8 cellular contexts compared by ENCODE assay signal in genomic region chr20:36830791-36831691, GRCh38. TPM values are rescaled to one million over a fixed set of nuclear protein-coding genes. Genes with fewer than 3 reads are reported as not detected.
DNase-seq lines count a peak whose midpoint lies in the region; ATAC-seq and TF ChIP-seq lines count a peak whose summit lies in the region.

No MANE protein-coding gene starts in this region.

- DNase-seq in BE2C = no peak
- no peak for DNase-seq in RWPE1 (ENCODE audit: low spot score)
- DNase-seq in fibroblast of lung (ENCODE audit: low read depth in 2 of 2) = peak; percentile 23 to 79
- no peak for DNase-seq in stimulated activated CD4-positive, alpha-beta T cell treated with anti-CD3 and anti-CD28 coated beads, Interleukin-4, amount 100 ng/mL, for 1 hour
- no peak for DNase-seq in activated CD4-positive, alpha-beta T cell treated with anti-CD3 and anti-CD28 coated beads, Interleukin-2, amount 50 U/mL, for 1 hour
- no peak for DNase-seq in NK-92 treated with Interleukin-12 subunit alpha and Interleukin-12 subunit beta, amount 100 ng/mL, for 24 hours (lab: John Stamatoyannopoulos, UW)

- H2AFZ ChIP-seq in fibroblast of lung (ENCODE audit: low read length) = no peak overlapping the region
- H2AFZ ChIP-seq in parathyroid adenoma = no peak overlapping the region

- H3K9me3 ChIP-seq in BE2C (no peaks in the 10 kb centered on the region), fibroblast of lung (ENCODE audit: control insufficient read depth, insufficient read depth, low read depth, low read length) (no peaks in the 10 kb centered on the region), parathyroid adenoma (ENCODE audit: control insufficient read depth, low read length) (no peaks in the 10 kb centered on the region)

- H3K4me3 ChIP-seq in BE2C (ENCODE audit: low read depth, low read length) (no peak overlapping the region), fibroblast of lung (replicated peaks in 1 of 4; ENCODE audit: control extremely low read depth in 1 of 4, insufficient read depth in 1 of 4, low read depth in 3 of 4, low read length in 4 of 4) (no peak overlapping the region), parathyroid adenoma (ENCODE audit: low read depth, low read length) (no peak overlapping the region)

- CTCF ChIA-PET in RWPE1 (lab: Yijun Ruan, JAX) = interaction anchor here (0.9 to 1.5 kb wide), 4 partner anchors 13 to 55 kb away, joined by 3 read pairs; no protein-coding TSS in a partner anchor

- no peaks in the 10 kb centered on the region for H3K27me3 ChIP-seq in BE2C
- no peaks in the 10 kb centered on the region for H3K27me3 ChIP-seq in fibroblast of lung (ENCODE audit: control insufficient read depth, insufficient read depth, low read length)
- H3K27me3 ChIP-seq in parathyroid adenoma (ENCODE audit: control insufficient read depth, insufficient read depth, low read length) = no peaks in the 10 kb centered on the region

- TF ChIP-seq CTCF in BE2C (IDR thresholded peaks at IDR 0.05; ENCODE audit: low read depth, low read length) (peak; percentile 52), RWPE1 (conservative IDR thresholded peaks at IDR 0.05; ENCODE audit: low read depth) (no peak), fibroblast of lung (conservative IDR thresholded peaks at IDR 0.05 in 1 of 2, IDR thresholded peaks at IDR 0.05 in 1 of 2; ENCODE audit: low read depth in 1 of 2, low read length in 2 of 2) (peak; percentile 61 to 73), parathyroid adenoma (IDR thresholded peaks at IDR 0.05) (no peak)

- H3K4me2 ChIP-seq in fibroblast of lung (ENCODE audit: extremely low read depth, insufficient read depth, low read length) = peak overlapping the region; percentile 71
- no peak overlapping the region for H3K4me2 ChIP-seq in parathyroid adenoma (ENCODE audit: low read length)

- H3K36me3 ChIP-seq in BE2C (peaks cover 40% of the 10 kb centered on the region), fibroblast of lung (ENCODE audit: control insufficient read depth, insufficient read depth, low read length) (peaks cover 19% of the 10 kb centered on the region), parathyroid adenoma (ENCODE audit: control insufficient read depth, insufficient read depth, low read length) (no peaks in the 10 kb centered on the region)

- no peak for ATAC-seq in GM18511 (IDR thresholded peaks at IDR 0.05; ENCODE audit: unreplicated experiment)

- H3K27ac ChIP-seq in RWPE1 = peak overlapping the region; percentile 97
- peak overlapping the region; percentile 87 for H3K27ac ChIP-seq in fibroblast of lung (ENCODE audit: insufficient read depth, low read length)
- H3K27ac ChIP-seq in parathyroid adenoma = peak overlapping the region; percentile 43

- POLR2A ChIA-PET in RWPE1 (lab: Yijun Ruan, JAX; ENCODE audit: low non-redundant PET) = interaction anchor here (0.6 to 0.7 kb wide), 2 partner anchors 14 to 83 kb away, joined by 3 read pairs; no protein-coding TSS in a partner anchor

- H3K4me1 ChIP-seq in BE2C = peaks cover 9% of the 10 kb centered on the region
- peaks cover 48% of the 10 kb centered on the region for H3K4me1 ChIP-seq in fibroblast of lung (ENCODE audit: control insufficient read depth, extremely low read depth, insufficient read depth, low read length)
- H3K4me1 ChIP-seq in parathyroid adenoma = peaks cover 5% of the 10 kb centered on the region

- H3K9ac ChIP-seq in fibroblast of lung (ENCODE audit: insufficient read depth, low read length) (peak overlapping the region; percentile 16), parathyroid adenoma (no peak overlapping the region)

- H3K79me2 ChIP-seq in fibroblast of lung (ENCODE audit: control insufficient read depth, insufficient read depth, low read length) (peaks cover 41% of the 10 kb centered on the region), parathyroid adenoma (peaks cover 5% of the 10 kb centered on the region)

- H4K20me1 ChIP-seq in fibroblast of lung (ENCODE audit: control insufficient read depth, extremely low read depth, insufficient read depth, low read length) = no peaks in the 10 kb centered on the region

RNA-seq across cellular contexts. Expression of gene TLDC2, which starts 44.9 kb away (rescaled TPM):
- not detected for polyA plus RNA-seq in BE2C (2012; ENCODE audit: insufficient read depth, insufficient read length, low read depth)
- total RNA-seq in fibroblast of lung = under 0.01 TPM in 1 of 2 replicates, not detected in the other
- polyA plus RNA-seq in fibroblast of lung = 0.09 TPM in 2 replicates
- polyA plus RNA-seq in fibroblast of lung (2012) = 0.06 TPM in 1 of 2 replicates, not detected in the other
- polyA minus RNA-seq in fibroblast of lung (ENCODE audit: low replicate concordance) = not detected in 2 replicates

RNA-seq across cellular contexts. Expression of gene DSN1, which starts 57.5 kb away (rescaled TPM):
- polyA plus RNA-seq in BE2C (2012; ENCODE audit: insufficient read depth, insufficient read length, low read depth) = 3.9 TPM
- 4.6 and 8.3 TPM in 2 replicates for total RNA-seq in fibroblast of lung
- 13.4 and 24.0 TPM in 2 replicates for polyA plus RNA-seq in fibroblast of lung
- 8.5 and 15.8 TPM in 2 replicates for polyA plus RNA-seq in fibroblast of lung (2012)
- 1.5 and 5.7 TPM in 2 replicates for polyA minus RNA-seq in fibroblast of lung (ENCODE audit: low replicate concordance)

Comparison
In these comparisons a context has a peak if more than half of its experiments do, and no peak if none do; other contexts are left out.
1. DNase-seq: peak in fibroblast of lung (2 of 2); none in BE2C (single experiment), RWPE1 (single experiment), stimulated activated CD4-positive, alpha-beta T cell treated with anti-CD3 and anti-CD28 coated beads, Interleukin-4, amount 100 ng/mL, for 1 hour (single experiment), activated CD4-positive, alpha-beta T cell treated with anti-CD3 and anti-CD28 coated beads, Interleukin-2, amount 50 U/mL, for 1 hour (single experiment) and NK-92 treated with Interleukin-12 subunit alpha and Interleukin-12 subunit beta, amount 100 ng/mL, for 24 hours (single experiment).
2. CTCF ChIP-seq: peak in BE2C (single experiment) and fibroblast of lung (2 of 2); none in RWPE1 (single experiment) and parathyroid adenoma (single experiment).
3. H3K27ac ChIP-seq: peak in every context shown above with its lines; median percentile 97 in RWPE1; 87 in fibroblast of lung; 43 in parathyroid adenoma.